1 cellular context compared by ENCODE assay signal in the genomic region with DNA sequence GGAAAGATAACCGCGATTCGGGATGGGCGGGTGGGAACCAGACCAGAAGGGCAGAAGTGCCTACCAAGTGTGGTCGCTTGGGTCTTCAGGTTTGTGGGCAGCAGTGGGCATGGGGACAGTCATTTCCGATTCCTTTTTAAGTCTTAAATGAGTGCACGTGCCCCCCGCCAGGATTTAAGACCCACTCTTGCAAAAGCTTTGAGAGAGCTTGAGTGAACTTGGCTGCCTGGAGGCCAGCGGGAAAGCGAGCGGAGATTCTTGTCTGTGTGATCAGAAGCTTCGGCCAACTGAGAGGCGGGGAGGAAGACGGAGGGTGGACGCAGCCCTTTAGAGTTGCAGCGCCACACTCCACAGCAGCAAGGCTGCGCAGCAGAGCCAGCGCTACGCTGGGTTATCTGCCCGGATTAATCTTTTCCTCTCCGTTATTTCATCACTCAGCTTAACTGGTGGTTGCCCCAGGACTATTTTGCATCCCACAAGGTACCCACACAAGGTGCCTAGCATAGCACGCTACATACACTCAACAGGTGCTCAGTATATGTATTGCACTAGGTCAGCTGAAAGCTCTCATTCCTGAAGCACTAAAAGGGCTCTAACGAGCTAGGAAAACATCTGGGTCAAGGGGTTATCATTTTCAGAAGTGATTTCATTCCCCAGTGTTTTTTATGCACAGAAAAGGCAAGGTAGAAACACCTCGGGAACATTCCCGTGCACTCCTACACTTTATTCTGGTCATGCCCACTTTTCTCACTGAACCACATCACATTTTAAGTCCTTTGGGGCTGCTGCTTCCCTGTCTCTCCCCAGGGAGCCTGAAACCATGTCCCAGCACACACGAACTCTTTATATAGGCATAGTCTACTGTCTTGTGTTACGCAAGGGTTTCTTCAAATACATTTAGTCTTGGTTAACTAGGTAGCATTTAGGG.
TF ChIP-seq lines count a peak whose summit lies in the region.

No MANE protein-coding gene starts in this region.

TF ChIP-seq in IMR-90, 13 proteins besides CTCF, POLR2A, EP300 and RAD21:
- TF ChIP-seq MAFK (IDR thresholded peaks at IDR 0.05; ENCODE audit: low read depth, low read length) = no peak
- TF ChIP-seq BHLHE40 (IDR thresholded peaks at IDR 0.05; ENCODE audit: low read depth, low read length) = peak; percentile 33; the same call in 1 of the 2 replicates
- peak; percentile 44; the same call in 1 of the 2 replicates for TF ChIP-seq CEBPB (IDR thresholded peaks at IDR 0.05; ENCODE audit: low read depth, low read length)
TF ChIP-seq in IMR-90: peak in this region for 2.
